Comparison of ENCODE assay signal across 19 cellular contexts in the genomic region with DNA sequence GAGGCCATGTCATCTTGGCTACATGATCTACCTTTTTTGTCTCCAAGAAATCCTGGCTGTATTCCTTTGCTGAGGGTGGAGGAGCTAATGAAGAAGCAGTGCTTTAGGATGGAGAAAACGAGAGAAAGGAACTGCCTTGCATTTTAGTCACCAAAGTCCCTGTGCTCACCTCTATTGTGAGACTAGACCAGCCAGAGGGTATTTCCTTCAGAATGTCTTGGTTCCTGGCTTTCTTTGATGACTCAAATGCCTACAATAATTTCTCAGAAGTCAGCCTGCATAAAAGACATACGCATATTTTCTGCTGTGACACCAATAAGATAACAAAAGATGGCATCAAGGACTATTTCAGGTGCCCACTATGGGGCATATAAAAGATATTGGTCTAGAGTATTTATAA. TPM values are rescaled to one million over a fixed set of nuclear protein-coding genes. Genes with fewer than 3 reads are reported as not detected.
DNase-seq lines count a peak whose midpoint lies in the region; ATAC-seq lines count a peak whose summit lies in the region.
"Had no signal": no experiment of that assay in that cellular context is flagged by ENCODE, and none has a peak within 500 bp of the region (broad histone marks: within the 10 kb centered on the region; RNA-seq: fewer than 3 reads in every experiment).

No MANE protein-coding gene starts in this region.

- H3K9me3 Mint-ChIP-seq in activated CD4-positive, alpha-beta memory T cell treated with anti-CD3 and anti-CD28 coated beads for 36 hours = no peaks in the 10 kb centered on the region
- no peaks in the 10 kb centered on the region for H3K9me3 Mint-ChIP-seq in activated CD4-positive, alpha-beta memory T cell treated with anti-CD3 and anti-CD28 coated beads, Interleukin-2, amount 10 ng/mL, durations not matched to agents 7 days and 5 days
- H3K9me3 Mint-ChIP-seq in activated T-cell treated with anti-CD3 and anti-CD28 coated beads, Interleukin-2, amount 50 U/mL, for 72 hours = no peaks in the 10 kb centered on the region
- no peaks in the 10 kb centered on the region for H3K9me3 Mint-ChIP-seq in stimulated activated naive CD8-positive, alpha-beta T cell treated with anti-CD3 and anti-CD28 coated beads, Interleukin-15, amount 100 ng/mL, for 72 hours
- H3K9me3 Mint-ChIP-seq in stimulated activated effector memory CD8-positive, alpha-beta T cell treated with anti-CD3 and anti-CD28 coated beads, Interleukin-12 subunit alpha, Interleukin-12 subunit beta, amount 100 ng/mL, for 72 hours = no peaks in the 10 kb centered on the region
- H3K9me3 Mint-ChIP-seq: CD4-positive, alpha-beta memory T cell; HFFc6 had no signal

- POLR2A ChIA-PET in activated CD4-positive, alpha-beta memory T cell treated with anti-CD3 and anti-CD28 coated beads for 36 hours (lab: Charles Lee) = interaction anchor here (0.6 to 1.6 kb wide), 3 partner anchors 11 to 267 kb away, joined by 3 to 4 read pairs (median 3); partner anchors contain the start of genes ATAD2B and SF3B6
- POLR2A ChIA-PET in activated CD4-positive, alpha-beta memory T cell treated with anti-CD3 and anti-CD28 coated beads, Interleukin-2, amount 10 ng/mL, durations not matched to agents 7 days and 5 days (lab: Charles Lee) = interaction anchor here (1.4 to 1.6 kb wide), 2 partner anchors 11 to 18 kb away, joined by 5 read pairs; partner anchors contain the start of genes SF3B6 and WDCP

- H3K36me3 Mint-ChIP-seq in activated CD4-positive, alpha-beta memory T cell treated with anti-CD3 and anti-CD28 coated beads for 36 hours = peaks cover 20% of the 10 kb centered on the region
- peaks cover 31% of the 10 kb centered on the region for H3K36me3 Mint-ChIP-seq in activated CD4-positive, alpha-beta memory T cell treated with anti-CD3 and anti-CD28 coated beads, Interleukin-2, amount 10 ng/mL, durations not matched to agents 7 days and 5 days (ENCODE audit: low read depth)
- H3K36me3 Mint-ChIP-seq in activated T-cell treated with anti-CD3 and anti-CD28 coated beads, Interleukin-2, amount 50 U/mL, for 72 hours (ENCODE audit: insufficient read depth in 2 of 2) = peaks cover 0 to 3% of the 10 kb centered on the region in 2 donors
- H3K36me3 Mint-ChIP-seq in stimulated activated effector memory CD8-positive, alpha-beta T cell treated with anti-CD3 and anti-CD28 coated beads, Interleukin-12 subunit alpha, Interleukin-12 subunit beta, amount 100 ng/mL, for 72 hours = peaks cover 41% of the 10 kb centered on the region

- H3K27me3 Mint-ChIP-seq in activated CD4-positive, alpha-beta memory T cell treated with anti-CD3 and anti-CD28 coated beads for 36 hours = no peaks in the 10 kb centered on the region
- no peaks in the 10 kb centered on the region for H3K27me3 Mint-ChIP-seq in activated CD4-positive, alpha-beta memory T cell treated with anti-CD3 and anti-CD28 coated beads, Interleukin-2, amount 10 ng/mL, durations not matched to agents 7 days and 5 days
- H3K27me3 Mint-ChIP-seq in activated T-cell treated with anti-CD3 and anti-CD28 coated beads, Interleukin-2, amount 50 U/mL, for 72 hours (ENCODE audit: low read depth) = no peaks in the 10 kb centered on the region
- no peaks in the 10 kb centered on the region for H3K27me3 Mint-ChIP-seq in stimulated activated naive CD8-positive, alpha-beta T cell treated with anti-CD3 and anti-CD28 coated beads, Interleukin-15, amount 100 ng/mL, for 72 hours

- H3K4me1 Mint-ChIP-seq in activated CD4-positive, alpha-beta memory T cell treated with anti-CD3 and anti-CD28 coated beads for 36 hours (ENCODE audit: low read depth) = peaks cover 14% of the 10 kb centered on the region
- peaks cover 14% of the 10 kb centered on the region for H3K4me1 Mint-ChIP-seq in activated CD4-positive, alpha-beta memory T cell treated with anti-CD3 and anti-CD28 coated beads, Interleukin-2, amount 10 ng/mL, durations not matched to agents 7 days and 5 days
- peaks cover 13% of the 10 kb centered on the region for H3K4me1 Mint-ChIP-seq in activated T-cell treated with anti-CD3 and anti-CD28 coated beads, Interleukin-2, amount 50 U/mL, for 72 hours (ENCODE audit: low read depth)
- H3K4me1 Mint-ChIP-seq in stimulated activated naive CD8-positive, alpha-beta T cell treated with anti-CD3 and anti-CD28 coated beads, Interleukin-15, amount 100 ng/mL, for 72 hours = peaks cover 9% of the 10 kb centered on the region
- H3K4me1 Mint-ChIP-seq in stimulated activated effector memory CD8-positive, alpha-beta T cell treated with anti-CD3 and anti-CD28 coated beads, Interleukin-12 subunit alpha, Interleukin-12 subunit beta, amount 100 ng/mL, for 72 hours = peaks cover 13% of the 10 kb centered on the region

- intact Hi-C loops in activated CD4-positive, alpha-beta memory T cell treated with anti-CD3 and anti-CD28 coated beads for 36 hours (cut with micrococcal nuclease) = no loop called here

- ATAC-seq in activated T-cell treated with anti-CD3 and anti-CD28 coated beads, Interleukin-2, amount 50 U/mL, for 72 hours (replicated peaks in 1 of 2) = peak; percentile 71 to 74
- peak; percentile 63 for ATAC-seq in stimulated activated naive CD8-positive, alpha-beta T cell treated with anti-CD3 and anti-CD28 coated beads, Interleukin-15, amount 100 ng/mL, for 72 hours
- no peak for ATAC-seq in stimulated activated naive CD8-positive, alpha-beta T cell treated with anti-CD3 and anti-CD28 coated beads, Interleukin-15, Interleukin-2, amounts not matched to agents 100 U/mL and 50 U/mL, for 24 hours
- peak; percentile 70 for ATAC-seq in stimulated activated effector memory CD8-positive, alpha-beta T cell treated with anti-CD3 and anti-CD28 coated beads, Interleukin-12 subunit alpha, Interleukin-12 subunit beta, amount 100 ng/mL, for 72 hours

- H3K4me3 Mint-ChIP-seq in activated CD4-positive, alpha-beta memory T cell treated with anti-CD3 and anti-CD28 coated beads for 36 hours = no peak overlapping the region
- H3K4me3 Mint-ChIP-seq in activated CD4-positive, alpha-beta memory T cell treated with anti-CD3 and anti-CD28 coated beads, Interleukin-2, amount 10 ng/mL, durations not matched to agents 7 days and 5 days = no peak overlapping the region
- no peak overlapping the region for H3K4me3 Mint-ChIP-seq in activated T-cell treated with anti-CD3 and anti-CD28 coated beads, Interleukin-2, amount 50 U/mL, for 72 hours
- no peak overlapping the region for H3K4me3 Mint-ChIP-seq in stimulated activated naive CD8-positive, alpha-beta T cell treated with anti-CD3 and anti-CD28 coated beads, Interleukin-15, amount 100 ng/mL, for 72 hours
- no peak overlapping the region for H3K4me3 Mint-ChIP-seq in stimulated activated effector memory CD8-positive, alpha-beta T cell treated with anti-CD3 and anti-CD28 coated beads, Interleukin-12 subunit alpha, Interleukin-12 subunit beta, amount 100 ng/mL, for 72 hours
- H3K4me3 Mint-ChIP-seq: CD4-positive, alpha-beta memory T cell; HFFc6 had no signal

- DNase-seq in activated CD4-positive, alpha-beta memory T cell treated with anti-CD3 and anti-CD28 coated beads for 36 hours = no peak
- DNase-seq in activated CD4-positive, alpha-beta memory T cell treated with anti-CD3 and anti-CD28 coated beads, Interleukin-2, amount 10 ng/mL, durations not matched to agents 7 days and 5 days = no peak
- DNase-seq in activated T-cell treated with anti-CD3 and anti-CD28 coated beads, Interleukin-2, amount 50 U/mL, for 72 hours = no peak
- DNase-seq in activated T-cell treated with anti-CD3 and anti-CD28 coated beads, Interleukin-2, amount 50 U/mL, for 48 hours = no peak
- no peak for DNase-seq in stimulated activated naive CD8-positive, alpha-beta T cell treated with anti-CD3 and anti-CD28 coated beads, Interleukin-15, amount 100 ng/mL, for 72 hours
- DNase-seq in stimulated activated naive CD8-positive, alpha-beta T cell treated with anti-CD3 and anti-CD28 coated beads, Interleukin-15, Interleukin-2, amounts not matched to agents 100 U/mL and 50 U/mL, for 24 hours = no peak
- no peak for DNase-seq in stimulated activated effector memory CD8-positive, alpha-beta T cell treated with anti-CD3 and anti-CD28 coated beads, Interleukin-12 subunit alpha, Interleukin-12 subunit beta, amount 100 ng/mL, for 72 hours (ENCODE audit: low spot score in 2 of 2)
- no peak for DNase-seq in epidermal melanocyte (ENCODE audit: insufficient read length, low spot score)
- DNase-seq: C1 segment of cervical spinal cord; Calu3; CD4-positive, alpha-beta memory T cell; COR-L47; DMS53; DMS79 treated with DMSO at 0.1 percent for 48 hours; GF-D8; GOT3; HFFc6 had no signal

- CTCF ChIA-PET in activated CD4-positive, alpha-beta memory T cell treated with anti-CD3 and anti-CD28 coated beads for 36 hours (lab: Charles Lee) = interaction anchor here (0.9 to 2.3 kb wide), 3 partner anchors 18 to 241 kb away, joined by 3 to 10 read pairs (median 5); partner anchors contain the start of gene TP53I3
- CTCF ChIA-PET in activated CD4-positive, alpha-beta memory T cell treated with anti-CD3 and anti-CD28 coated beads, Interleukin-2, amount 10 ng/mL, durations not matched to agents 7 days and 5 days (lab: Charles Lee) = interaction anchor here (1.1 to 1.7 kb wide), 4 partner anchors 138 to 241 kb away, joined by 3 to 4 read pairs (median 4); partner anchors contain the start of gene ATAD2B

- peak overlapping the region; percentile 10 for H3K27ac Mint-ChIP-seq in activated CD4-positive, alpha-beta memory T cell treated with anti-CD3 and anti-CD28 coated beads for 36 hours
- H3K27ac Mint-ChIP-seq in activated CD4-positive, alpha-beta memory T cell treated with anti-CD3 and anti-CD28 coated beads, Interleukin-2, amount 10 ng/mL, durations not matched to agents 7 days and 5 days = no peak overlapping the region
- H3K27ac Mint-ChIP-seq in activated T-cell treated with anti-CD3 and anti-CD28 coated beads, Interleukin-2, amount 50 U/mL, for 72 hours = peak overlapping the region; percentile 31
- H3K27ac Mint-ChIP-seq in stimulated activated naive CD8-positive, alpha-beta T cell treated with anti-CD3 and anti-CD28 coated beads, Interleukin-15, amount 100 ng/mL, for 72 hours = peak overlapping the region in 1 of 2 donors; percentile 58
- H3K27ac Mint-ChIP-seq in stimulated activated effector memory CD8-positive, alpha-beta T cell treated with anti-CD3 and anti-CD28 coated beads, Interleukin-12 subunit alpha, Interleukin-12 subunit beta, amount 100 ng/mL, for 72 hours = peak overlapping the region; percentile 54
- H3K27ac Mint-ChIP-seq: CD4-positive, alpha-beta memory T cell; HFFc6 had no signal

RNA-seq across cellular contexts. Expression of gene SF3B6, which starts 10.8 kb away (rescaled TPM):
- total RNA-seq in activated CD4-positive, alpha-beta memory T cell treated with anti-CD3 and anti-CD28 coated beads for 36 hours = 100 to 1,000 TPM; 145 to 148 TPM
- 10 to 100 TPM; 87.4 to 88.2 TPM for total RNA-seq in activated CD4-positive, alpha-beta memory T cell treated with anti-CD3 and anti-CD28 coated beads, Interleukin-2, amount 10 ng/mL, durations not matched to agents 7 days and 5 days
- total RNA-seq in activated T-cell treated with anti-CD3 and anti-CD28 coated beads, Interleukin-2, amount 50 U/mL, for 72 hours = 100 to 1,000 TPM; 110 to 115 TPM

RNA-seq across cellular contexts. Expression of gene FKBP1B, which starts 15.8 kb away (rescaled TPM):
- total RNA-seq in activated CD4-positive, alpha-beta memory T cell treated with anti-CD3 and anti-CD28 coated beads for 36 hours = 1 to 10 TPM; 3.4 to 3.7 TPM
- total RNA-seq in activated CD4-positive, alpha-beta memory T cell treated with anti-CD3 and anti-CD28 coated beads, Interleukin-2, amount 10 ng/mL, durations not matched to agents 7 days and 5 days = 1 to 10 TPM; 4.8 to 5.5 TPM
- 1 to 10 TPM; 2.2 to 4.2 TPM for total RNA-seq in activated T-cell treated with anti-CD3 and anti-CD28 coated beads, Interleukin-2, amount 50 U/mL, for 72 hours

RNA-seq across cellular contexts. Expression of gene WDCP, which starts 18.1 kb away (rescaled TPM):
- total RNA-seq in activated CD4-positive, alpha-beta memory T cell treated with anti-CD3 and anti-CD28 coated beads for 36 hours = 10 to 100 TPM; 18.4 to 21.2 TPM
- 10 to 100 TPM; 18.5 to 19.1 TPM for total RNA-seq in activated CD4-positive, alpha-beta memory T cell treated with anti-CD3 and anti-CD28 coated beads, Interleukin-2, amount 10 ng/mL, durations not matched to agents 7 days and 5 days
- total RNA-seq in activated T-cell treated with anti-CD3 and anti-CD28 coated beads, Interleukin-2, amount 50 U/mL, for 72 hours = 10 to 100 TPM; 14.9 to 17.7 TPM

RNA-seq across cellular contexts. Expression of gene TP53I3, which starts 19.3 kb away (rescaled TPM):
- under 1 TPM; 0.90 to 0.94 TPM for total RNA-seq in activated CD4-positive, alpha-beta memory T cell treated with anti-CD3 and anti-CD28 coated beads for 36 hours
- total RNA-seq in activated CD4-positive, alpha-beta memory T cell treated with anti-CD3 and anti-CD28 coated beads, Interleukin-2, amount 10 ng/mL, durations not matched to agents 7 days and 5 days = 1 to 10 TPM; 2.7 to 2.9 TPM
- total RNA-seq in activated T-cell treated with anti-CD3 and anti-CD28 coated beads, Interleukin-2, amount 50 U/mL, for 72 hours = 1 to 10 TPM; 1.8 to 4.0 TPM

RNA-seq across cellular contexts. Expression of gene MFSD2B, which starts 55.5 kb away (rescaled TPM):
- under 1 TPM in 1 of 2 experiments, not detected in 1; 0.39 TPM for total RNA-seq in activated CD4-positive, alpha-beta memory T cell treated with anti-CD3 and anti-CD28 coated beads for 36 hours
- under 1 TPM in 1 of 2 experiments, not detected in 1; 0.20 TPM for total RNA-seq in activated CD4-positive, alpha-beta memory T cell treated with anti-CD3 and anti-CD28 coated beads, Interleukin-2, amount 10 ng/mL, durations not matched to agents 7 days and 5 days
- total RNA-seq in activated T-cell treated with anti-CD3 and anti-CD28 coated beads, Interleukin-2, amount 50 U/mL, for 72 hours = under 1 TPM; 0.24 to 0.35 TPM
- total RNA-seq: A172; A673; Calu3; CD4-positive, alpha-beta memory T cell had no signal
